Comparison of ENCODE assay signal across 16 cellular contexts in genomic region chr7:46695045-46695708, GRCh38.
DNase-seq lines count a peak whose midpoint lies in the region; ATAC-seq and TF ChIP-seq lines count a peak whose summit lies in the region.
"Had no signal": no experiment of that assay in that cellular context is flagged by ENCODE, and none has a peak within 500 bp of the region (broad histone marks: within the 10 kb centered on the region; RNA-seq: fewer than 3 reads in every experiment).

No MANE protein-coding gene starts in this region.

- no peaks in the 10 kb centered on the region for H4K20me1 ChIP-seq in SK-N-SH (ENCODE audit: insufficient read depth)

- 82% methylated on average over 3 of the region's 3 CpGs for WGBS in SK-N-SH (ENCODE audit: low lambda C conversion rate)

- no peaks in the 10 kb centered on the region for H3K36me3 ChIP-seq in SK-N-SH (replicated peaks in 1 of 2; ENCODE audit: control insufficient read depth in 1 of 2, insufficient read depth in 2 of 2, low read length in 1 of 2)
- H3K36me3 ChIP-seq: adrenal gland, SJSA1 had no signal

- H3K27me3 ChIP-seq in SK-N-SH (ENCODE audit: insufficient read depth) (no peaks in the 10 kb centered on the region), foreskin keratinocyte (no peaks in the 10 kb centered on the region)
- H3K27me3 ChIP-seq: adrenal gland, SJSA1 had no signal

- H3K27ac ChIP-seq in SK-N-SH (ENCODE audit: low read depth in 2 of 2, low read length in 1 of 2) (no peak overlapping the region), foreskin keratinocyte (no peak overlapping the region)
- H3K27ac ChIP-seq: adrenal gland, SJSA1 had no signal

- TF ChIP-seq EP300 in SK-N-SH (IDR thresholded peaks at IDR 0.05; ENCODE audit: borderline replicate concordance in 1 of 2, low read depth in 1 of 2, low read length in 1 of 2): no peak

- POLR2A ChIA-PET in SK-N-SH (lab: Yijun Ruan, JAX): no interaction called here

- H3K4me1 ChIP-seq in SK-N-SH (ENCODE audit: control insufficient read depth in 1 of 2, insufficient read depth in 2 of 2, low read depth in 1 of 2, low read length in 1 of 2) (no peaks in the 10 kb centered on the region), foreskin keratinocyte (no peaks in the 10 kb centered on the region)
- H3K4me1 ChIP-seq: adrenal gland, SJSA1 had no signal

- 0 out of 2 replicates have a peak, but pooled peaks cover 7% of the 10 kb centered on the region for H3K9me2 ChIP-seq in SK-N-SH

- no peak for DNase-seq in SK-N-SH
- peak; percentile 16 to 28 for DNase-seq in SHP77 (lab: John Stamatoyannopoulos, UW)
- no peak for DNase-seq in foreskin keratinocyte
- DNase-seq in NCI-H2107 treated with DMSO at 0.1 percent for 48 hours (lab: John Stamatoyannopoulos, UW; ENCODE audit: unreplicated experiment): no peak
- DNase-seq in NCI-H1105 (lab: John Stamatoyannopoulos, UW): no peak
- DNase-seq: activated T-cell treated with anti-CD3 and anti-CD28 coated beads for 4 hours, adrenal gland, left colon, NCI-H1694, NCI-H524 treated with DMSO at 0.1 percent for 48 hours had no signal

- H3K79me2 ChIP-seq in SK-N-SH (ENCODE audit: insufficient read depth): no peaks in the 10 kb centered on the region

- H3K4me2 ChIP-seq in SK-N-SH: no peak overlapping the region

- H2AFZ ChIP-seq in SK-N-SH (ENCODE audit: low read depth): no peak overlapping the region

- ATAC-seq in SK-N-SH treated with all-trans-retinoic acid at 6 μM for 48 hours: no peak
- ATAC-seq in foreskin keratinocyte: no peak
- ATAC-seq in GM18519 (IDR thresholded peaks at IDR 0.05; ENCODE audit: low FRiP score, unreplicated experiment): no peak
- ATAC-seq in HG02970 (IDR thresholded peaks at IDR 0.05; ENCODE audit: low FRiP score, unreplicated experiment): no peak
- ATAC-seq: K562, left colon, WTC11 had no signal

- CTCF ChIA-PET in SK-N-SH (lab: Yijun Ruan, JAX): interaction anchor here (0.6 to 1.4 kb wide), 4 partner anchors 11 to 593 kb away, joined by 3 read pairs; no protein-coding TSS in a partner anchor

- no peak overlapping the region for H3K4me3 ChIP-seq in SK-N-SH (ENCODE audit: low read depth in 2 of 2, low read length in 1 of 2)
- H3K4me3 ChIP-seq: adrenal gland, K562, SJSA1 had no signal

- H3K9me3 ChIP-seq in SK-N-SH: peaks cover 8% of the 10 kb centered on the region; the same call in 1 of the 2 replicates
- H3K9me3 ChIP-seq: adrenal gland, SJSA1 had no signal

- H3F3A ChIP-seq in SK-N-SH (replicated peaks; ENCODE audit: insufficient read depth): peaks cover 5% of the 10 kb centered on the region

- TF ChIP-seq CTCF in SK-N-SH (IDR thresholded peaks at IDR 0.05): peak; percentile 34
- TF ChIP-seq CTCF in foreskin keratinocyte (conservative IDR thresholded peaks at IDR 0.05): peak; percentile 42

- TF ChIP-seq RAD21 in SK-N-SH (IDR thresholded peaks at IDR 0.05; ENCODE audit: low read length): no peak

- H3K9ac ChIP-seq in SK-N-SH: no peak overlapping the region

TF ChIP-seq in SK-N-SH, 30 proteins besides CTCF, POLR2A, EP300 and RAD21:
- no peak for TF ChIP-seq ELF1 (IDR thresholded peaks at IDR 0.05)
- 0 out of 2 replicates have a peak, but pooled peaks have one; percentile 9 for TF ChIP-seq SMC3 (IDR thresholded peaks at IDR 0.05; ENCODE audit: low read depth, low read length)

TF ChIP-seq in SK-N-SH treated with all-trans-retinoic acid at 6 μM for 48 hours, 23 proteins besides CTCF, POLR2A, EP300 and RAD21:
- no peak for TF ChIP-seq ISL1 (CRISPR knock-in tag; IDR thresholded peaks at IDR 0.05)
- no peak for TF ChIP-seq PATZ1 (CRISPR knock-in tag; IDR thresholded peaks at IDR 0.05; ENCODE audit: borderline replicate concordance)
- TF ChIP-seq PPARA (CRISPR knock-in tag; IDR thresholded peaks at IDR 0.05; ENCODE audit: borderline replicate concordance): no peak
- TF ChIP-seq ZNF70 (CRISPR knock-in tag; IDR thresholded peaks at IDR 0.05): no peak
- no peak for TF ChIP-seq ZNF8 (CRISPR knock-in tag; IDR thresholded peaks at IDR 0.05)
- TF ChIP-seq OSR1 (CRISPR knock-in tag; IDR thresholded peaks at IDR 0.05): no peak
- TF ChIP-seq SNAI2 (CRISPR knock-in tag; IDR thresholded peaks at IDR 0.05): no peak
- TF ChIP-seq POU6F1 (CRISPR knock-in tag; IDR thresholded peaks at IDR 0.05; ENCODE audit: borderline replicate concordance, low read depth): no peak
- TF ChIP-seq ZFP3 (CRISPR knock-in tag; IDR thresholded peaks at IDR 0.05): no peak
- TF ChIP-seq CSDC2 (CRISPR knock-in tag; IDR thresholded peaks at IDR 0.05): no peak
- no peak for TF ChIP-seq RARB (CRISPR knock-in tag; IDR thresholded peaks at IDR 0.05)
- no peak for TF ChIP-seq BACH2 (CRISPR knock-in tag; IDR thresholded peaks at IDR 0.05; ENCODE audit: borderline replicate concordance)
- no peak for TF ChIP-seq GLIS3 (CRISPR knock-in tag; IDR thresholded peaks at IDR 0.05)
- no peak for TF ChIP-seq ESRRG (CRISPR knock-in tag; IDR thresholded peaks at IDR 0.05)
- TF ChIP-seq ZFP30 (CRISPR knock-in tag; IDR thresholded peaks at IDR 0.05): no peak
- TF ChIP-seq, protein P1, sequence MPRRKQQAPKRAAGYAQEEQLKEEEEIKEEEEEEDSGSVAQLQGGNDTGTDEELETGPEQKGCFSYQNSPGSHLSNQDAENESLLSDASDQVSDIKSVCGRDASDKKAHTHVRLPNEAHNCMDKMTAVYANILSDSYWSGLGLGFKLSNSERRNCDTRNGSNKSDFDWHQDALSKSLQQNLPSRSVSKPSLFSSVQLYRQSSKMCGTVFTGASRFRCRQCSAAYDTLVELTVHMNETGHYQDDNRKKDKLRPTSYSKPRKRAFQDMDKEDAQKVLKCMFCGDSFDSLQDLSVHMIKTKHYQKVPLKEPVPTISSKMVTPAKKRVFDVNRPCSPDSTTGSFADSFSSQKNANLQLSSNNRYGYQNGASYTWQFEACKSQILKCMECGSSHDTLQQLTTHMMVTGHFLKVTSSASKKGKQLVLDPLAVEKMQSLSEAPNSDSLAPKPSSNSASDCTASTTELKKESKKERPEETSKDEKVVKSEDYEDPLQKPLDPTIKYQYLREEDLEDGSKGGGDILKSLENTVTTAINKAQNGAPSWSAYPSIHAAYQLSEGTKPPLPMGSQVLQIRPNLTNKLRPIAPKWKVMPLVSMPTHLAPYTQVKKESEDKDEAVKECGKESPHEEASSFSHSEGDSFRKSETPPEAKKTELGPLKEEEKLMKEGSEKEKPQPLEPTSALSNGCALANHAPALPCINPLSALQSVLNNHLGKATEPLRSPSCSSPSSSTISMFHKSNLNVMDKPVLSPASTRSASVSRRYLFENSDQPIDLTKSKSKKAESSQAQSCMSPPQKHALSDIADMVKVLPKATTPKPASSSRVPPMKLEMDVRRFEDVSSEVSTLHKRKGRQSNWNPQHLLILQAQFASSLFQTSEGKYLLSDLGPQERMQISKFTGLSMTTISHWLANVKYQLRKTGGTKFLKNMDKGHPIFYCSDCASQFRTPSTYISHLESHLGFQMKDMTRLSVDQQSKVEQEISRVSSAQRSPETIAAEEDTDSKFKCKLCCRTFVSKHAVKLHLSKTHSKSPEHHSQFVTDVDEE (CRISPR knock-in tag; IDR thresholded peaks at IDR 0.05): no peak
- TF ChIP-seq CSRNP3 (CRISPR knock-in tag; IDR thresholded peaks at IDR 0.05): no peak

Comparison
In these comparisons a context has a peak if more than half of its experiments do, and no peak if none do; other contexts are left out.
1. DNase-seq: peak in SHP77 (2 of 2); none in SK-N-SH (single experiment), foreskin keratinocyte (0 of 2), NCI-H2107 treated with DMSO at 0.1 percent for 48 hours (single experiment) and NCI-H1105 (single experiment).